ENCODE assay signal across 8 cellular contexts in genomic region chr6:57089687-57090457, GRCh38. TPM values are rescaled to one million over a fixed set of nuclear protein-coding genes. Genes with fewer than 3 reads are reported as not detected.
DNase-seq lines count a peak whose midpoint lies in the region; ATAC-seq and TF ChIP-seq lines count a peak whose summit lies in the region.

TSS of gene ZNF451 (plus strand) at chr6:57090188. CDS start at chr6:57090254, 66 bp downstream.

- peaks cover 29% of the 10 kb centered on the region for H3K4me1 Mint-ChIP-seq in activated T-helper 17 cell treated with anti-CD3 and anti-CD28 coated beads, Interleukin-2, amount 50 U/mL, for 72 hours
- H3K4me1 Mint-ChIP-seq in naive thymus-derived CD8-positive, alpha-beta T cell, result peaks cover 15 to 37% (median 35%) of the 10 kb centered on the region in 4 donors

- H2AFZ ChIP-seq in fibroblast of lung (ENCODE audit: low read length), result peak within 1 kb of the TSS; percentile 40

- H3K9me3 Mint-ChIP-seq in activated T-helper 17 cell treated with anti-CD3 and anti-CD28 coated beads, Interleukin-2, amount 50 U/mL, for 72 hours, result no peaks in the 10 kb centered on the region
- no peaks in the 10 kb centered on the region for H3K9me3 Mint-ChIP-seq in naive thymus-derived CD8-positive, alpha-beta T cell

- no peaks in the 10 kb centered on the region for H3K27me3 Mint-ChIP-seq in activated T-helper 17 cell treated with anti-CD3 and anti-CD28 coated beads, Interleukin-2, amount 50 U/mL, for 72 hours
- H3K27me3 Mint-ChIP-seq in naive thymus-derived CD8-positive, alpha-beta T cell, result no peaks in the 10 kb centered on the region

- CTCF ChIA-PET in RWPE1 (lab: Yijun Ruan, JAX), result no interaction called here

- DNase-seq in Daoy (ENCODE audit: low read depth) (peak; percentile 99), GOT3 (lab: John Stamatoyannopoulos, UW) (peak; percentile 78), LNCaP clone FGC (ENCODE audit: low read depth) (peak; percentile 89), RWPE1 (ENCODE audit: low spot score) (peak; percentile 94), fibroblast of lung (ENCODE audit: low read depth in 2 of 2) (peak; percentile 96)
- DNase-seq in naive thymus-derived CD8-positive, alpha-beta T cell, result peak; percentile 92 to 97 (median 95)
- peak; percentile 92 to 95 (median 94) for DNase-seq in stimulated activated naive CD4-positive, alpha-beta T cell (lab: John Stamatoyannopoulos, UW)

- no peaks in the 10 kb centered on the region for H3K9me3 ChIP-seq in fibroblast of lung (ENCODE audit: control insufficient read depth, insufficient read depth, low read depth, low read length)

- no peaks in the 10 kb centered on the region for H3K27me3 ChIP-seq in fibroblast of lung (ENCODE audit: control insufficient read depth, insufficient read depth, low read length)

- H3K27ac Mint-ChIP-seq in activated T-helper 17 cell treated with anti-CD3 and anti-CD28 coated beads, Interleukin-2, amount 50 U/mL, for 72 hours, result peak within 1 kb of the TSS; percentile 66
- peak within 1 kb of the TSS; percentile 64 to 97 (median 92) for H3K27ac Mint-ChIP-seq in naive thymus-derived CD8-positive, alpha-beta T cell

- no peaks in the 10 kb centered on the region for H4K20me1 ChIP-seq in fibroblast of lung (ENCODE audit: control insufficient read depth, extremely low read depth, insufficient read depth, low read length)

- peak; percentile 96 for ATAC-seq in activated T-helper 17 cell treated with anti-CD3 and anti-CD28 coated beads, Interleukin-2, amount 50 U/mL, for 72 hours (replicated peaks)
- peak; percentile 91 to 94 for ATAC-seq in naive thymus-derived CD8-positive, alpha-beta T cell

- peak within 1 kb of the TSS; percentile 83 for H3K27ac ChIP-seq in RWPE1
- peak within 1 kb of the TSS; percentile 8 for H3K27ac ChIP-seq in fibroblast of lung (ENCODE audit: insufficient read depth, low read length)

- H3K9ac ChIP-seq in fibroblast of lung (ENCODE audit: insufficient read depth, low read length), result peak within 1 kb of the TSS; percentile 80

- H3K4me1 ChIP-seq in fibroblast of lung (ENCODE audit: control insufficient read depth, extremely low read depth, insufficient read depth, low read length), result peaks cover 3% of the 10 kb centered on the region

- peak within 1 kb of the TSS; percentile 38 for H3K4me2 ChIP-seq in fibroblast of lung (ENCODE audit: extremely low read depth, insufficient read depth, low read length)

- H3K36me3 Mint-ChIP-seq in activated T-helper 17 cell treated with anti-CD3 and anti-CD28 coated beads, Interleukin-2, amount 50 U/mL, for 72 hours (ENCODE audit: low read depth), result peaks cover 31% of the 10 kb centered on the region
- peaks cover 0 to 27% (median 8%) of the 10 kb centered on the region in 3 donors for H3K36me3 Mint-ChIP-seq in naive thymus-derived CD8-positive, alpha-beta T cell

- H3K36me3 ChIP-seq in fibroblast of lung (ENCODE audit: control insufficient read depth, insufficient read depth, low read length), result peaks cover 2% of the 10 kb centered on the region

- POLR2A ChIA-PET in RWPE1 (lab: Yijun Ruan, JAX; ENCODE audit: low non-redundant PET), result no interaction called here
- POLR2A ChIA-PET in naive thymus-derived CD8-positive, alpha-beta T cell (lab: Charles Lee), result interaction anchor here (0.7 to 0.9 kb wide), 4 partner anchors 36 to 227 kb away, joined by 3 to 4 read pairs (median 4); partner anchors contain the start of gene PRIM2

- H3K79me2 ChIP-seq in fibroblast of lung (ENCODE audit: control insufficient read depth, insufficient read depth, low read length), result peaks cover 34% of the 10 kb centered on the region

- H3K4me3 ChIP-seq in LNCaP clone FGC (ENCODE audit: low read depth, low read length) (peak within 1 kb of the TSS; percentile 59), fibroblast of lung (replicated peaks in 1 of 4; ENCODE audit: control extremely low read depth in 1 of 4, insufficient read depth in 1 of 4, low read depth in 3 of 4, low read length in 4 of 4) (peak within 1 kb of the TSS; percentile 10 to 78 (median 60))

- H3K4me3 Mint-ChIP-seq in activated T-helper 17 cell treated with anti-CD3 and anti-CD28 coated beads, Interleukin-2, amount 50 U/mL, for 72 hours, result peak within 1 kb of the TSS; percentile 74
- H3K4me3 Mint-ChIP-seq in naive thymus-derived CD8-positive, alpha-beta T cell, result peak within 1 kb of the TSS; percentile 82 to 97 (median 92)

- TF ChIP-seq CTCF in LNCaP clone FGC (IDR thresholded peaks at IDR 0.05; ENCODE audit: control insufficient read depth, extremely low read depth, insufficient read depth) (no peak), RWPE1 (conservative IDR thresholded peaks at IDR 0.05; ENCODE audit: low read depth) (no peak), fibroblast of lung (conservative IDR thresholded peaks at IDR 0.05 in 1 of 2, IDR thresholded peaks at IDR 0.05 in 1 of 2; ENCODE audit: low read depth in 1 of 2, low read length in 2 of 2) (no peak)

RNA-seq across cellular contexts. Expression of gene ZNF451, which starts in this region (rescaled TPM):
- 39.0 and 41.9 TPM in 2 replicates for total RNA-seq in Daoy (2014; rRNA removed; shearing (Covaris generic))
- 10 to 100 TPM; 58.8 to 65.7 TPM for total RNA-seq in activated T-helper 17 cell treated with anti-CD3 and anti-CD28 coated beads, Interleukin-2, amount 50 U/mL, for 72 hours
- total RNA-seq in fibroblast of lung, result 57.0 and 74.6 TPM in 2 replicates
- 23.7 and 30.0 TPM in 2 replicates for polyA plus RNA-seq in fibroblast of lung
- polyA plus RNA-seq in fibroblast of lung (2012), result 11.3 and 13.5 TPM in 2 replicates
- polyA minus RNA-seq in fibroblast of lung (ENCODE audit: low replicate concordance), result 16.5 and 25.3 TPM in 2 replicates
- total RNA-seq in naive thymus-derived CD8-positive, alpha-beta T cell, result 100 to 1,000 TPM in 1 of 2 experiments, 10 to 100 TPM in 1; 88.7 to 111 TPM
- 10 to 100 TPM; 17.0 to 26.6 (median 21.9) TPM for polyA plus RNA-seq in naive thymus-derived CD8-positive, alpha-beta T cell

Comparison
In these comparisons a context has a peak if more than half of its experiments do, and no peak if none do; other contexts are left out.
1. Peak in every context shown above with its lines: DNase-seq, ATAC-seq, H3K4me3 ChIP-seq and H3K27ac ChIP-seq.